ENCODE assay signal across 20 cellular contexts in genomic region chr7:127979728-127980126, GRCh38. TPM values are rescaled to one million over a fixed set of nuclear protein-coding genes. Genes with fewer than 3 reads are reported as not detected.
DNase-seq lines count a peak whose midpoint lies in the region; ATAC-seq and TF ChIP-seq lines count a peak whose summit lies in the region.
"Had no signal": no experiment of that assay in that cellular context is flagged by ENCODE, and none has a peak within 500 bp of the region (broad histone marks: within the 10 kb centered on the region; RNA-seq: fewer than 3 reads in every experiment).

No MANE protein-coding gene starts in this region.

- no peak overlapping the region for H4K5ac ChIP-seq in IMR-90 (ENCODE audit: low read depth, low read length)

- DNase-seq in IMR-90 (peak; percentile 50), epithelial cell of prostate (ENCODE audit: low read depth, low spot score) (no peak), osteoblast (ENCODE audit: insufficient read length, low spot score, missing footprints) (peak; percentile 34), T-cell (no peak), globus pallidus (ENCODE audit: low spot score) (no peak)
- no peak for DNase-seq in activated naive CD4-positive, alpha-beta T cell treated with Interleukin-2 at 50 U/mL for 16 hours
- DNase-seq: ACHN, AML-193, GOT3, KG1, NCI-H187, NCI-H2227 treated with DMSO at 0.1 percent for 48 hours, NCI-H510A treated with DMSO at 0.1 percent for 48 hours, NCI-H82, SJCRH30 had no signal

- H4K8ac ChIP-seq in IMR-90 (ENCODE audit: low read depth in 2 of 2, low read length in 2 of 2), result no peak overlapping the region

- peaks cover 8% of the 10 kb centered on the region for H3K36me3 ChIP-seq in IMR-90 (ENCODE audit: control insufficient read depth, insufficient read depth, low read length)
- H3K36me3 ChIP-seq in osteoblast (ENCODE audit: insufficient read depth, low read length), result peaks cover 8% of the 10 kb centered on the region

- H3K4me3 Mint-ChIP-seq in T-cell, result no peak overlapping the region

- H3K14ac ChIP-seq in IMR-90 (replicated peaks; ENCODE audit: low read depth, low read length), result no peak overlapping the region

- no TSS peak for BruUV-seq in IMR-90 (replicated peaks; lab: Mats Ljungman, UMichigan)

- no peak overlapping the region for H2BK120ac ChIP-seq in IMR-90 (ENCODE audit: low read depth, low read length)

- no peak overlapping the region for H3K4me2 ChIP-seq in IMR-90 (ENCODE audit: low read depth, low read length)
- H3K4me2 ChIP-seq in osteoblast (ENCODE audit: insufficient read depth, low read length), result no peak overlapping the region

- peaks cover 7% of the 10 kb centered on the region for H3K9me1 ChIP-seq in IMR-90 (ENCODE audit: insufficient read depth, low read length)

- H3K56ac ChIP-seq in IMR-90 (ENCODE audit: extremely low read depth, insufficient read depth, low read length), result no peak overlapping the region

- H3K23ac ChIP-seq in IMR-90 (ENCODE audit: low read depth, low read length), result no peak overlapping the region

- no peaks in the 10 kb centered on the region for H3K27me3 ChIP-seq in IMR-90 (ENCODE audit: control insufficient read depth, insufficient read depth, low read length)
- H3K27me3 ChIP-seq in osteoblast (ENCODE audit: insufficient read depth, low read length), result no peaks in the 10 kb centered on the region
- H3K27me3 ChIP-seq: SJCRH30 had no signal

- no peaks in the 10 kb centered on the region for H3K27me3 Mint-ChIP-seq in T-cell

- CTCF ChIA-PET in IMR-90 (lab: Yijun Ruan, JAX), result interaction anchor here (0.6 to 1.5 kb wide), 3 partner anchors 12 to 105 kb away, joined by 3 to 5 read pairs (median 3); no protein-coding TSS in a partner anchor
- CTCF ChIA-PET in T-cell (lab: Charles Lee), result no interaction called here

- H2BK15ac ChIP-seq in IMR-90 (ENCODE audit: low read depth, low read length), result no peak overlapping the region

- H2AK9ac ChIP-seq in IMR-90 (replicated peaks; ENCODE audit: low read depth, low read length, poor library complexity), result no peak overlapping the region

- intact Hi-C loops in IMR-90 (cut with micrococcal nuclease), result no loop called here

- H3K9ac ChIP-seq in IMR-90 (ENCODE audit: low read depth, low read length), result no peak overlapping the region

- H3K4me3 ChIP-seq in IMR-90 (ENCODE audit: insufficient read depth, low read depth, low read length), result no peak overlapping the region
- no peak overlapping the region for H3K4me3 ChIP-seq in osteoblast (ENCODE audit: insufficient read depth, low read length)
- H3K4me3 ChIP-seq: GM12878, SJCRH30 had no signal

- H3K9me3 ChIP-seq in IMR-90 (ENCODE audit: control insufficient read depth, insufficient read depth, low read length) (peaks cover 6% of the 10 kb centered on the region), osteoblast (ENCODE audit: low read depth, low read length) (no peaks in the 10 kb centered on the region)

- H4K20me1 ChIP-seq in IMR-90 (ENCODE audit: insufficient read depth, low read length) (peaks cover 17% of the 10 kb centered on the region; the same call in 1 of the 2 replicates), osteoblast (ENCODE audit: insufficient read depth, low read length) (peaks cover 9% of the 10 kb centered on the region)

- no peak overlapping the region for H2AFZ ChIP-seq in IMR-90 (replicated peaks; ENCODE audit: low read length, poor library complexity)
- H2AFZ ChIP-seq in osteoblast (ENCODE audit: low read length), result no peak overlapping the region

- H3K9me3 Mint-ChIP-seq in T-cell, result peaks cover 13 to 24% (median 19%) of the 10 kb centered on the region in 3 donors

- no peak overlapping the region for H3K27ac ChIP-seq in IMR-90 (ENCODE audit: insufficient read depth, low read length)
- peak overlapping the region; percentile 34 for H3K27ac ChIP-seq in epithelial cell of prostate
- H3K27ac ChIP-seq in osteoblast (ENCODE audit: low read depth, low read length), result no peak overlapping the region
- H3K27ac ChIP-seq: C4-2B, SJCRH30 had no signal

- TF ChIP-seq POLR2A in IMR-90 (IDR thresholded peaks at IDR 0.05; ENCODE audit: low read depth, low read length), result no peak

- no peak for TF ChIP-seq RAD21 in IMR-90 (IDR thresholded peaks at IDR 0.05; ENCODE audit: low read length)

- peaks cover 57% of the 10 kb centered on the region for H3K36me3 Mint-ChIP-seq in T-cell

- H3K4ac ChIP-seq in IMR-90 (ENCODE audit: low read depth, low read length), result no peak overlapping the region

- H2AK5ac ChIP-seq in IMR-90 (ENCODE audit: low read depth, low read length), result no peak overlapping the region

- no peak overlapping the region for H2BK5ac ChIP-seq in IMR-90 (ENCODE audit: low read depth, low read length, poor library complexity, severe bottlenecking)

- POLR2A ChIA-PET in IMR-90 (lab: Charles Lee; ENCODE audit: unreplicated experiment) (no interaction called here), T-cell (lab: Charles Lee) (interaction anchor here in 1 of 2 donors (0.6 to 0.8 kb wide), 2 partner anchors 9 to 31 kb away, joined by 3 read pairs; no protein-coding TSS in a partner anchor)

- no peak overlapping the region for H3K18ac ChIP-seq in IMR-90 (ENCODE audit: low read depth, low read length)

- peaks cover 21 to 58% of the 10 kb centered on the region in 2 experiments for H3K79me1 ChIP-seq in IMR-90 (ENCODE audit: low read depth in 1 of 2, low read length in 2 of 2)

- no peak overlapping the region for H3K27ac Mint-ChIP-seq in T-cell

- H3K4me1 ChIP-seq in IMR-90 (ENCODE audit: control insufficient read depth, insufficient read depth, low read length) (no peaks in the 10 kb centered on the region), osteoblast (ENCODE audit: insufficient read depth, low read length) (no peaks in the 10 kb centered on the region)

- H3K4me1 Mint-ChIP-seq in T-cell, result peaks cover 26 to 31% (median 30%) of the 10 kb centered on the region in 3 donors

- TF ChIP-seq CTCF in IMR-90 (conservative IDR thresholded peaks at IDR 0.05; ENCODE audit: low read depth, low read length), result no peak
- no peak for TF ChIP-seq CTCF in osteoblast (IDR thresholded peaks at IDR 0.05; ENCODE audit: extremely low read depth, low read depth, low read length)

- in situ Hi-C loops in IMR-90 (cut with MboI; ENCODE audit: low sequenced_read_pairs), result no loop called here

- H3K79me2 ChIP-seq in osteoblast (ENCODE audit: insufficient read depth, low read length), result peaks cover 2% of the 10 kb centered on the region

- H4K91ac ChIP-seq in IMR-90 (ENCODE audit: insufficient read depth, low read depth, low read length), result no peak overlapping the region

- dilution Hi-C loops in IMR-90 (cut with HindIII; ENCODE audit: low sequenced_read_pairs, unreplicated experiment), result no loop called here

- ATAC-seq in IMR-90 (ENCODE audit: low read depth) (peak; percentile 88), T-cell (replicated peaks in 1 of 4) (no peak), GM18498 (IDR thresholded peaks at IDR 0.05; ENCODE audit: unreplicated experiment) (no peak)
- ATAC-seq: GM12878, HepG2, Panc1 had no signal

- H2BK20ac ChIP-seq in IMR-90 (ENCODE audit: low read depth, low read length), result no peak overlapping the region

TF ChIP-seq in IMR-90, 13 proteins besides CTCF, POLR2A, EP300 and RAD21:
- no peak for TF ChIP-seq BHLHE40 (IDR thresholded peaks at IDR 0.05; ENCODE audit: low read depth, low read length)
- TF ChIP-seq CEBPB (IDR thresholded peaks at IDR 0.05; ENCODE audit: low read depth, low read length), result no peak
- TF ChIP-seq, protein P1, sequence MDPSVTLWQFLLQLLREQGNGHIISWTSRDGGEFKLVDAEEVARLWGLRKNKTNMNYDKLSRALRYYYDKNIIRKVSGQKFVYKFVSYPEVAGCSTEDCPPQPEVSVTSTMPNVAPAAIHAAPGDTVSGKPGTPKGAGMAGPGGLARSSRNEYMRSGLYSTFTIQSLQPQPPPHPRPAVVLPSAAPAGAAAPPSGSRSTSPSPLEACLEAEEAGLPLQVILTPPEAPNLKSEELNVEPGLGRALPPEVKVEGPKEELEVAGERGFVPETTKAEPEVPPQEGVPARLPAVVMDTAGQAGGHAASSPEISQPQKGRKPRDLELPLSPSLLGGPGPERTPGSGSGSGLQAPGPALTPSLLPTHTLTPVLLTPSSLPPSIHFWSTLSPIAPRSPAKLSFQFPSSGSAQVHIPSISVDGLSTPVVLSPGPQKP (IDR thresholded peaks at IDR 0.05; ENCODE audit: borderline replicate concordance, low read depth, low read length), result no peak

RNA-seq across cellular contexts. Expression of gene LRRC4, which starts 51.5 kb away (rescaled TPM):
- total RNA-seq in IMR-90 (2012; rRNA removed) (0.54 and 0.56 TPM in 2 replicates), osteoblast (0.29 and 0.72 TPM in 2 replicates), T-cell (under 1 TPM in 3 of 5 donors, not detected in 2; 0.07 to 0.77 (median 0.18) TPM)
- polyA plus RNA-seq in IMR-90 (2012; rRNA removed), result 0.55 and 0.69 TPM in 2 replicates
- polyA plus RNA-seq in IMR-90 (2012; cell fraction: cytosol; rRNA removed), result 0.27 and 0.43 TPM in 2 replicates
- 1.1 and 1.9 TPM in 2 replicates for polyA plus RNA-seq in IMR-90 (2012; cell fraction: nucleus; rRNA removed; ENCODE audit: low replicate concordance)
- total RNA-seq: HepG2 had no signal
- polyA plus RNA-seq: HepG2 had no signal

Comparison
In these comparisons a context has a peak if more than half of its experiments do, and no peak if none do; other contexts are left out.
1. DNase-seq: peak in IMR-90 (single experiment) and osteoblast (single experiment); none in epithelial cell of prostate (single experiment), activated naive CD4-positive, alpha-beta T cell treated with Interleukin-2 at 50 U/mL for 16 hours (single experiment), T-cell (0 of 34) and globus pallidus (single experiment).